Comparison of ENCODE assay signal across 25 cellular contexts in the genomic region with DNA sequence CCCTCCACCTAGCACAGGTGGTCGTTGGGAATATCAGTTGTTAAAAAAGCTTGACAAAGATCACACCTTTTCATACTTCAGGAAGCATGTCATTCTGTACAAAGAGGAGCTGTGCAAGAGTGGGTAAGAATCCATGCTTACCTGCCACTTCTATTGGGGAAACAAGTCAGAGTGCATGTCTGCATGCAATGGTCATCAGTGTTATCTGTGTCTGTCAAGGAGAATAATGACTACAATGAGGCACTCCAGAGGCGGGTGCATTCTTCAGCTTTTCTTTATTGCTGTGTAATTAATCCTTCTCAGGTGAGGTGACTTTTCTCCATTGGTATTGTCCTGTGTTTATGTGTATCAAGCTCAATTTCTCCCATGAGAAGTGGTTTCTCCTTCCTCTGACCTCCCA. TPM values are rescaled to one million over a fixed set of nuclear protein-coding genes. Genes with fewer than 3 reads are reported as not detected.
DNase-seq lines count a peak whose midpoint lies in the region; FAIRE-seq and TF ChIP-seq lines count a peak whose summit lies in the region.
"Had no signal": no experiment of that assay in that cellular context is flagged by ENCODE, and none has a peak within 500 bp of the region (broad histone marks: within the 10 kb centered on the region; RNA-seq: fewer than 3 reads in every experiment).

No MANE protein-coding gene starts in this region.

- H3K79me1 ChIP-seq in trophoblast cell (ENCODE audit: low read length), result no peaks in the 10 kb centered on the region

- H3K9me3 ChIP-seq in trophoblast cell (ENCODE audit: insufficient read depth, low read depth, low read length) (no peaks in the 10 kb centered on the region), smooth muscle cell (replicated peaks; ENCODE audit: low read depth) (no peaks in the 10 kb centered on the region)
- H3K9me3 ChIP-seq: A549; BE2C; BLaER1 treated with 17β-estradiol and CSF1 and Interleukin-3, amounts not matched to agents 10 nM and 100 nM had no signal

- H3K9ac ChIP-seq in trophoblast cell (ENCODE audit: low read length) (no peak overlapping the region), smooth muscle cell (ENCODE audit: low read depth) (no peak overlapping the region)
- H3K9ac ChIP-seq: BLaER1 treated with 17β-estradiol and CSF1 and Interleukin-3, amounts not matched to agents 10 nM and 100 nM; GM23248 had no signal

- no peak overlapping the region for H3K14ac ChIP-seq in trophoblast cell (ENCODE audit: low read length)

- no peak overlapping the region for H3K18ac ChIP-seq in trophoblast cell (ENCODE audit: low read length)

- no peak for TF ChIP-seq CTCF in smooth muscle cell (IDR thresholded peaks at IDR 0.05; ENCODE audit: borderline replicate concordance, insufficient read depth, poor library complexity, severe bottlenecking)

- WGBS in trophoblast cell (ENCODE audit: extremely low coverage, insufficient coverage, insufficient read length), result no CpG with 5 or more reads among the region's 2 CpGs
- WGBS in smooth muscle cell (ENCODE audit: low lambda C conversion rate), result 79% methylated on average over 2 of the region's 2 CpGs

- H3K4me1 ChIP-seq in trophoblast cell (ENCODE audit: control insufficient read depth in 1 of 2, insufficient read depth in 2 of 2, low read length in 2 of 2) (no peaks in the 10 kb centered on the region), smooth muscle cell (ENCODE audit: low read depth) (peaks cover 7% of the 10 kb centered on the region)
- H3K4me1 ChIP-seq: A549, BE2C had no signal

- no peak overlapping the region for H2BK12ac ChIP-seq in trophoblast cell (ENCODE audit: low read length)

- H4K20me1 ChIP-seq in smooth muscle cell (ENCODE audit: low read depth), result no peaks in the 10 kb centered on the region
- H4K20me1 ChIP-seq: BLaER1 treated with 17β-estradiol and CSF1 and Interleukin-3, amounts not matched to agents 10 nM and 100 nM had no signal

- no peak overlapping the region for H2BK120ac ChIP-seq in trophoblast cell (ENCODE audit: insufficient read depth, low read length, poor library complexity)

- H3K36me3 ChIP-seq in trophoblast cell (ENCODE audit: control insufficient read depth in 1 of 2, insufficient read depth in 2 of 2, low read length in 2 of 2) (no peaks in the 10 kb centered on the region), smooth muscle cell (ENCODE audit: low read depth) (no peaks in the 10 kb centered on the region)
- H3K36me3 ChIP-seq: BE2C; BLaER1 treated with 17β-estradiol and CSF1 and Interleukin-3, amounts not matched to agents 10 nM and 100 nM had no signal

- H3K4ac ChIP-seq in trophoblast cell (ENCODE audit: low read depth, low read length), result no peak overlapping the region

- H3K79me2 ChIP-seq in trophoblast cell (ENCODE audit: control insufficient read depth, insufficient read depth, low read length, poor library complexity) (no peaks in the 10 kb centered on the region), smooth muscle cell (ENCODE audit: low read depth) (no peaks in the 10 kb centered on the region)

- no peak overlapping the region for H3K23ac ChIP-seq in trophoblast cell (ENCODE audit: low read length)

- no peaks in the 10 kb centered on the region for H3F3A ChIP-seq in smooth muscle cell (ENCODE audit: low read depth)

- no peak overlapping the region for H3K4me3 ChIP-seq in trophoblast cell (ENCODE audit: low read depth, low read length)
- H3K4me3 ChIP-seq in smooth muscle cell, result no peak overlapping the region
- H3K4me3 ChIP-seq: A549; BLaER1 treated with 17β-estradiol and CSF1 and Interleukin-3, amounts not matched to agents 10 nM and 100 nM; GM12878; GM23248 had no signal

- no peak overlapping the region for H4K12ac ChIP-seq in trophoblast cell (ENCODE audit: low read depth, low read length)

- H3K27me3 ChIP-seq in trophoblast cell (ENCODE audit: insufficient read depth, low read length) (no peaks in the 10 kb centered on the region), smooth muscle cell (ENCODE audit: low read depth) (peaks cover 3% of the 10 kb centered on the region)
- H3K27me3 ChIP-seq: BE2C; BLaER1 treated with 17β-estradiol and CSF1 and Interleukin-3, amounts not matched to agents 10 nM and 100 nM had no signal

- H4K8ac ChIP-seq in trophoblast cell (ENCODE audit: low read depth, low read length), result no peak overlapping the region

- no peak overlapping the region for H3K27ac ChIP-seq in trophoblast cell (ENCODE audit: low read depth, low read length)
- no peak overlapping the region for H3K27ac ChIP-seq in smooth muscle cell (ENCODE audit: low read depth)
- H3K27ac ChIP-seq: A549; BLaER1 treated with 17β-estradiol and CSF1 and Interleukin-3, amounts not matched to agents 10 nM and 100 nM; GM23248 had no signal

- H2BK5ac ChIP-seq in trophoblast cell (ENCODE audit: low read depth, low read length, poor library complexity), result no peak overlapping the region

- DNase-seq in NCI-H345 treated with DMSO at 0.1 percent for 48 hours (lab: John Stamatoyannopoulos, UW; ENCODE audit: unreplicated experiment), result peak; percentile 75
- no peak for DNase-seq in NCI-H345 (lab: John Stamatoyannopoulos, UW)
- DNase-seq in trophoblast cell, result peak; percentile 76 to 84
- no peak for DNase-seq in urothelium cell line (ENCODE audit: low spot score)
- no peak for DNase-seq in smooth muscle cell (lab: John Stamatoyannopoulos, UW; ENCODE audit: unreplicated experiment)
- no peak for DNase-seq in NCI-H1694 (lab: John Stamatoyannopoulos, UW)
- DNase-seq: 8988T; ACHN; AML-193; BE2C; CD4-positive, alpha-beta T cell; CD8-positive, alpha-beta memory T cell; DMS 273 treated with DMSO at 0.1 percent for 48 hours; DMS79; EL; GDM1; GM23248; H7; HCEC 1CT had no signal

- H3K4me2 ChIP-seq in trophoblast cell (ENCODE audit: low read length), result no peak overlapping the region
- no peak overlapping the region for H3K4me2 ChIP-seq in smooth muscle cell
- H3K4me2 ChIP-seq: A549; BLaER1 treated with 17β-estradiol and CSF1 and Interleukin-3, amounts not matched to agents 10 nM and 100 nM had no signal

- H2AFZ ChIP-seq in trophoblast cell (ENCODE audit: insufficient read depth, low read length, poor library complexity) (no peak overlapping the region), smooth muscle cell (ENCODE audit: low read depth) (no peak overlapping the region)
- H2AFZ ChIP-seq: GM23248 had no signal

- FAIRE-seq in urothelium cell line (lab: Jason Lieb, UNC), result peak; percentile 9
- FAIRE-seq: A549, GM12878, GM19239, H1 had no signal

- no peak overlapping the region for H4K91ac ChIP-seq in trophoblast cell (ENCODE audit: low read depth, low read length)

- no peak overlapping the region for H2AK5ac ChIP-seq in trophoblast cell (ENCODE audit: low read length)

RNA-seq across cellular contexts. Expression of gene KCNA5, which starts 24.4 kb away (rescaled TPM):
- polyA plus RNA-seq in trophoblast cell (2013), result not detected in 2 replicates
- not detected in 2 replicates for total RNA-seq in smooth muscle cell
- polyA plus RNA-seq in smooth muscle cell, result not detected in 2 replicates
- total RNA-seq: CD4-positive, alpha-beta T cell; CD8-positive, alpha-beta memory T cell; GM23248 had no signal
- polyA plus RNA-seq: A549; CD14-positive monocyte; CD8-positive, alpha-beta memory T cell; GM23248 had no signal

Comparison
In these comparisons a context has a peak if more than half of its experiments do, and no peak if none do; other contexts are left out.
1. DNase-seq: peak in NCI-H345 treated with DMSO at 0.1 percent for 48 hours (single experiment) and trophoblast cell (2 of 2); none in NCI-H345 (single experiment), urothelium cell line (single experiment), smooth muscle cell (single experiment) and NCI-H1694 (single experiment).